14 cellular contexts compared by ENCODE assay signal in genomic region chr10:125072824-125073223, GRCh38.
A peak's percentile ranks its signal among the peaks of the same experiment; 100 is the strongest.
DNase-seq lines count a peak whose midpoint lies in the region; ATAC-seq and TF ChIP-seq lines count a peak whose summit lies in the region.
"Had no signal": no experiment of that assay in that cellular context is flagged by ENCODE, and none has a peak within 500 bp of the region (broad histone marks: within the 10 kb centered on the region; RNA-seq: fewer than 3 reads in every experiment).

No MANE protein-coding gene starts in this region.

- no peaks in the 10 kb centered on the region for H3K27me3 Mint-ChIP-seq in natural killer cell (ENCODE audit: low read depth in 2 of 2)
- H3K27me3 Mint-ChIP-seq in natural killer cell treated with Interleukin-12 subunit alpha and Interleukin-12 subunit beta and Interleukin-15 and Interleukin-18, amount 100 ng/mL, for 72 hours: no peaks in the 10 kb centered on the region

- no peaks in the 10 kb centered on the region for H3K27me3 ChIP-seq in psoas muscle (ENCODE audit: insufficient read depth in 3 of 3, low read length in 2 of 3)
- H3K27me3 ChIP-seq: BE2C had no signal

- TF ChIP-seq CTCF in natural killer cell (IDR thresholded peaks at IDR 0.05): no peak
- no peak for TF ChIP-seq CTCF in psoas muscle (IDR thresholded peaks at IDR 0.05)

- peaks cover 5% of the 10 kb centered on the region for H3K36me3 Mint-ChIP-seq in natural killer cell
- H3K36me3 Mint-ChIP-seq in natural killer cell treated with Interleukin-12 subunit alpha and Interleukin-12 subunit beta and Interleukin-15 and Interleukin-18, amount 100 ng/mL, for 72 hours: no peaks in the 10 kb centered on the region
- H3K36me3 Mint-ChIP-seq: CD4-positive, alpha-beta memory T cell had no signal

- no peak overlapping the region for H3K4me3 ChIP-seq in psoas muscle
- H3K4me3 ChIP-seq: GM12878, GM23338 had no signal

- intact Hi-C loops in natural killer cell (cut with micrococcal nuclease) (no loop called here), psoas muscle (cut with DNase I) (no loop called here), posterior cingulate gyrus (cut with DNase I) (no loop called here)

- H3K4me3 Mint-ChIP-seq in natural killer cell: no peak overlapping the region
- H3K4me3 Mint-ChIP-seq in natural killer cell treated with Interleukin-12 subunit alpha and Interleukin-12 subunit beta and Interleukin-15 and Interleukin-18, amount 100 ng/mL, for 72 hours: no peak overlapping the region
- H3K4me3 Mint-ChIP-seq: CD4-positive, alpha-beta memory T cell; GM23338 had no signal

- peaks cover 0 to 9% of the 10 kb centered on the region in 2 donors for H3K36me3 ChIP-seq in psoas muscle (ENCODE audit: insufficient read depth in 1 of 2, low read depth in 1 of 2)
- H3K36me3 ChIP-seq: BE2C had no signal

- H3K27ac Mint-ChIP-seq in natural killer cell: peak overlapping the region; percentile 76 to 81
- no peak overlapping the region for H3K27ac Mint-ChIP-seq in natural killer cell treated with Interleukin-12 subunit alpha and Interleukin-12 subunit beta and Interleukin-15 and Interleukin-18, amount 100 ng/mL, for 72 hours
- H3K27ac Mint-ChIP-seq: CD4-positive, alpha-beta memory T cell; GM23338 had no signal

- DNase-seq in natural killer cell (no peak), myocyte (ENCODE audit: low read depth) (peak; percentile 27), psoas muscle (peak in 1 of 2 donors; percentile 45), NCI-H226 (no peak), posterior cingulate gyrus (no peak)
- DNase-seq in natural killer cell treated with Interleukin-12 subunit alpha and Interleukin-12 subunit beta and Interleukin-15 and Interleukin-18, amount 100 ng/mL, for 72 hours (ENCODE audit: low spot score): no peak
- no peak for DNase-seq in activated CD4-positive, alpha-beta T cell treated with anti-CD3 and anti-CD28 coated beads, Interleukin-2, amount 50 U/mL, for 48 hours
- DNase-seq: BE2C; CD4-positive, alpha-beta memory T cell; DMS79; H7 had no signal

- H3K9me3 Mint-ChIP-seq in natural killer cell: no peaks in the 10 kb centered on the region
- no peaks in the 10 kb centered on the region for H3K9me3 Mint-ChIP-seq in natural killer cell treated with Interleukin-12 subunit alpha and Interleukin-12 subunit beta and Interleukin-15 and Interleukin-18, amount 100 ng/mL, for 72 hours
- H3K9me3 Mint-ChIP-seq: CD4-positive, alpha-beta memory T cell; GM23338 had no signal

- peaks cover 47% of the 10 kb centered on the region for H3K4me1 ChIP-seq in psoas muscle
- H3K4me1 ChIP-seq: BE2C had no signal

- peaks cover 68 to 71% of the 10 kb centered on the region in 2 donors for H3K4me1 Mint-ChIP-seq in natural killer cell
- peaks cover 38 to 41% of the 10 kb centered on the region in 2 donors for H3K4me1 Mint-ChIP-seq in natural killer cell treated with Interleukin-12 subunit alpha and Interleukin-12 subunit beta and Interleukin-15 and Interleukin-18, amount 100 ng/mL, for 72 hours (ENCODE audit: low read depth in 2 of 2)
- H3K4me1 Mint-ChIP-seq: CD4-positive, alpha-beta memory T cell had no signal

- H3K27ac ChIP-seq in psoas muscle: peak overlapping the region; percentile 46
- H3K27ac ChIP-seq: C4-2B had no signal

- WGBS in psoas muscle, 3 donors: 48 to 60% (median 53%) methylated on average over 5 of the region's 5 CpGs

- H3K9me3 ChIP-seq in psoas muscle: no peaks in the 10 kb centered on the region
- H3K9me3 ChIP-seq: BE2C had no signal

- ATAC-seq in natural killer cell: no peak
- no peak for ATAC-seq in natural killer cell treated with Interleukin-12 subunit alpha and Interleukin-12 subunit beta and Interleukin-15 and Interleukin-18, amount 100 ng/mL, for 72 hours
- ATAC-seq in psoas muscle: peak in 3 of 4 donors; percentile 35 to 65 (median 62)
- ATAC-seq: GM12878, GM23338 had no signal

Comparison
In these comparisons a context has a peak if more than half of its experiments do, and no peak if none do; other contexts are left out.
1. H3K27ac Mint-ChIP-seq: peak in natural killer cell (2 of 2); none in natural killer cell treated with Interleukin-12 subunit alpha and Interleukin-12 subunit beta and Interleukin-15 and Interleukin-18, amount 100 ng/mL, for 72 hours (0 of 2).
2. ATAC-seq: peak in psoas muscle (3 of 4); none in natural killer cell (0 of 3) and natural killer cell treated with Interleukin-12 subunit alpha and Interleukin-12 subunit beta and Interleukin-15 and Interleukin-18, amount 100 ng/mL, for 72 hours (0 of 2).